ENCODE assay signal across 1 cellular context in genomic region chr11:107564877-107565218, GRCh38.
TF ChIP-seq lines count a peak whose summit lies in the region.

No MANE protein-coding gene starts in this region.

TF ChIP-seq in GM23338, 12 proteins besides CTCF, POLR2A, EP300 and RAD21 (continued from another document):
- TF ChIP-seq, protein P1, sequence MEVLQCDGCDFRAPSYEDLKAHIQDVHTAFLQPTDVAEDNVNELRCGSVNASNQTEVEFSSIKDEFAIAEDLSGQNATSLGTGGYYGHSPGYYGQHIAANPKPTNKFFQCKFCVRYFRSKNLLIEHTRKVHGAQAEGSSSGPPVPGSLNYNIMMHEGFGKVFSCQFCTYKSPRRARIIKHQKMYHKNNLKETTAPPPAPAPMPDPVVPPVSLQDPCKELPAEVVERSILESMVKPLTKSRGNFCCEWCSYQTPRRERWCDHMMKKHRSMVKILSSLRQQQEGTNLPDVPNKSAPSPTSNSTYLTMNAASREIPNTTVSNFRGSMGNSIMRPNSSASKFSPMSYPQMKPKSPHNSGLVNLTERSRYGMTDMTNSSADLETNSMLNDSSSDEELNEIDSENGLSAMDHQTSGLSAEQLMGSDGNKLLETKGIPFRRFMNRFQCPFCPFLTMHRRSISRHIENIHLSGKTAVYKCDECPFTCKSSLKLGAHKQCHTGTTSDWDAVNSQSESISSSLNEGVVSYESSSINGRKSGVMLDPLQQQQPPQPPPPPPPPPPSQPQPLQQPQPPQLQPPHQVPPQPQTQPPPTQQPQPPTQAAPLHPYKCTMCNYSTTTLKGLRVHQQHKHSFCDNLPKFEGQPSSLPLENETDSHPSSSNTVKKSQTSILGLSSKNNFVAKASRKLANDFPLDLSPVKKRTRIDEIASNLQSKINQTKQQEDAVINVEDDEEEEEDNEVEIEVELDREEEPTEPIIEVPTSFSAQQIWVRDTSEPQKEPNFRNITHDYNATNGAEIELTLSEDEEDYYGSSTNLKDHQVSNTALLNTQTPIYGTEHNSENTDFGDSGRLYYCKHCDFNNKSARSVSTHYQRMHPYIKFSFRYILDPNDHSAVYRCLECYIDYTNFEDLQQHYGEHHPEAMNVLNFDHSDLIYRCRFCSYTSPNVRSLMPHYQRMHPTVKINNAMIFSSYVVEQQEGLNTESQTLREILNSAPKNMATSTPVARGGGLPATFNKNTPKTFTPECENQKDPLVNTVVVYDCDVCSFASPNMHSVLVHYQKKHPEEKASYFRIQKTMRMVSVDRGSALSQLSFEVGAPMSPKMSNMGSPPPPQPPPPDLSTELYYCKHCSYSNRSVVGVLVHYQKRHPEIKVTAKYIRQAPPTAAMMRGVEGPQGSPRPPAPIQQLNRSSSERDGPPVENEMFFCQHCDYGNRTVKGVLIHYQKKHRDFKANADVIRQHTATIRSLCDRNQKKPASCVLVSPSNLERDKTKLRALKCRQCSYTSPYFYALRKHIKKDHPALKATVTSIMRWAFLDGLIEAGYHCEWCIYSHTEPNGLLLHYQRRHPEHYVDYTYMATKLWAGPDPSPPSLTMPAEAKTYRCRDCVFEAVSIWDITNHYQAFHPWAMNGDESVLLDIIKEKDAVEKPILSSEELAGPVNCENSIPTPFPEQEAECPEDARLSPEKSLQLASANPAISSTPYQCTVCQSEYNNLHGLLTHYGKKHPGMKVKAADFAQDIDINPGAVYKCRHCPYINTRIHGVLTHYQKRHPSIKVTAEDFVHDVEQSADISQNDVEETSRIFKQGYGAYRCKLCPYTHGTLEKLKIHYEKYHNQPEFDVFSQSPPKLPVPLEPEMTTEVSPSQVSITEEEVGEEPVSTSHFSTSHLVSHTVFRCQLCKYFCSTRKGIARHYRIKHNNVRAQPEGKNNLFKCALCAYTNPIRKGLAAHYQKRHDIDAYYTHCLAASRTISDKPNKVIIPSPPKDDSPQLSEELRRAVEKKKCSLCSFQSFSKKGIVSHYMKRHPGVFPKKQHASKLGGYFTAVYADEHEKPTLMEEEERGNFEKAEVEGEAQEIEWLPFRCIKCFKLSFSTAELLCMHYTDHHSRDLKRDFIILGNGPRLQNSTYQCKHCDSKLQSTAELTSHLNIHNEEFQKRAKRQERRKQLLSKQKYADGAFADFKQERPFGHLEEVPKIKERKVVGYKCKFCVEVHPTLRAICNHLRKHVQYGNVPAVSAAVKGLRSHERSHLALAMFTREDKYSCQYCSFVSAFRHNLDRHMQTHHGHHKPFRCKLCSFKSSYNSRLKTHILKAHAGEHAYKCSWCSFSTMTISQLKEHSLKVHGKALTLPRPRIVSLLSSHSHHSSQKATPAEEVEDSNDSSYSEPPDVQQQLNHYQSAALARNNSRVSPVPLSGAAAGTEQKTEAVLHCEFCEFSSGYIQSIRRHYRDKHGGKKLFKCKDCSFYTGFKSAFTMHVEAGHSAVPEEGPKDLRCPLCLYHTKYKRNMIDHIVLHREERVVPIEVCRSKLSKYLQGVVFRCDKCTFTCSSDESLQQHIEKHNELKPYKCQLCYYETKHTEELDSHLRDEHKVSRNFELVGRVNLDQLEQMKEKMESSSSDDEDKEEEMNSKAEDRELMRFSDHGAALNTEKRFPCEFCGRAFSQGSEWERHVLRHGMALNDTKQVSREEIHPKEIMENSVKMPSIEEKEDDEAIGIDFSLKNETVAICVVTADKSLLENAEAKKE (CRISPR knock-in tag; IDR thresholded peaks at IDR 0.05), result no peak
- TF ChIP-seq, protein P2, sequence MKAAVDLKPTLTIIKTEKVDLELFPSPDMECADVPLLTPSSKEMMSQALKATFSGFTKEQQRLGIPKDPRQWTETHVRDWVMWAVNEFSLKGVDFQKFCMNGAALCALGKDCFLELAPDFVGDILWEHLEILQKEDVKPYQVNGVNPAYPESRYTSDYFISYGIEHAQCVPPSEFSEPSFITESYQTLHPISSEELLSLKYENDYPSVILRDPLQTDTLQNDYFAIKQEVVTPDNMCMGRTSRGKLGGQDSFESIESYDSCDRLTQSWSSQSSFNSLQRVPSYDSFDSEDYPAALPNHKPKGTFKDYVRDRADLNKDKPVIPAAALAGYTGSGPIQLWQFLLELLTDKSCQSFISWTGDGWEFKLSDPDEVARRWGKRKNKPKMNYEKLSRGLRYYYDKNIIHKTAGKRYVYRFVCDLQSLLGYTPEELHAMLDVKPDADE (IDR thresholded peaks at IDR 0.05), result no peak
- TF ChIP-seq CREB1 (CRISPR knock-in tag; IDR thresholded peaks at IDR 0.05; ENCODE audit: low read depth), result no peak
- no peak for TF ChIP-seq EZH2 (IDR thresholded peaks at IDR 0.05; ENCODE audit: low read depth, unreplicated experiment)
- no peak for TF ChIP-seq ZNF331 (CRISPR knock-in tag; IDR thresholded peaks at IDR 0.05; ENCODE audit: low read depth)
- TF ChIP-seq POLR2AphosphoS5 (IDR thresholded peaks at IDR 0.05; ENCODE audit: low read depth), result no peak
- TF ChIP-seq EZH2phosphoT487 (IDR thresholded peaks at IDR 0.05; ENCODE audit: unreplicated experiment), result no peak
- TF ChIP-seq STAT1 (IDR thresholded peaks at IDR 0.05; ENCODE audit: unreplicated experiment), result no peak
- no peak for TF ChIP-seq JUNB (IDR thresholded peaks at IDR 0.05; ENCODE audit: unreplicated experiment)
- TF ChIP-seq NANOG (IDR thresholded peaks at IDR 0.05; ENCODE audit: borderline replicate concordance), result no peak
- TF ChIP-seq, protein P3, sequence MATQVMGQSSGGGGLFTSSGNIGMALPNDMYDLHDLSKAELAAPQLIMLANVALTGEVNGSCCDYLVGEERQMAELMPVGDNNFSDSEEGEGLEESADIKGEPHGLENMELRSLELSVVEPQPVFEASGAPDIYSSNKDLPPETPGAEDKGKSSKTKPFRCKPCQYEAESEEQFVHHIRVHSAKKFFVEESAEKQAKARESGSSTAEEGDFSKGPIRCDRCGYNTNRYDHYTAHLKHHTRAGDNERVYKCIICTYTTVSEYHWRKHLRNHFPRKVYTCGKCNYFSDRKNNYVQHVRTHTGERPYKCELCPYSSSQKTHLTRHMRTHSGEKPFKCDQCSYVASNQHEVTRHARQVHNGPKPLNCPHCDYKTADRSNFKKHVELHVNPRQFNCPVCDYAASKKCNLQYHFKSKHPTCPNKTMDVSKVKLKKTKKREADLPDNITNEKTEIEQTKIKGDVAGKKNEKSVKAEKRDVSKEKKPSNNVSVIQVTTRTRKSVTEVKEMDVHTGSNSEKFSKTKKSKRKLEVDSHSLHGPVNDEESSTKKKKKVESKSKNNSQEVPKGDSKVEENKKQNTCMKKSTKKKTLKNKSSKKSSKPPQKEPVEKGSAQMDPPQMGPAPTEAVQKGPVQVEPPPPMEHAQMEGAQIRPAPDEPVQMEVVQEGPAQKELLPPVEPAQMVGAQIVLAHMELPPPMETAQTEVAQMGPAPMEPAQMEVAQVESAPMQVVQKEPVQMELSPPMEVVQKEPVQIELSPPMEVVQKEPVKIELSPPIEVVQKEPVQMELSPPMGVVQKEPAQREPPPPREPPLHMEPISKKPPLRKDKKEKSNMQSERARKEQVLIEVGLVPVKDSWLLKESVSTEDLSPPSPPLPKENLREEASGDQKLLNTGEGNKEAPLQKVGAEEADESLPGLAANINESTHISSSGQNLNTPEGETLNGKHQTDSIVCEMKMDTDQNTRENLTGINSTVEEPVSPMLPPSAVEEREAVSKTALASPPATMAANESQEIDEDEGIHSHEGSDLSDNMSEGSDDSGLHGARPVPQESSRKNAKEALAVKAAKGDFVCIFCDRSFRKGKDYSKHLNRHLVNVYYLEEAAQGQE (IDR thresholded peaks at IDR 0.05; ENCODE audit: unreplicated experiment), result no peak
